23 cellular contexts compared by ENCODE assay signal in genomic region chr6:157699777-157700636, GRCh38.
"Had no signal": no experiment of that assay in that cellular context is flagged by ENCODE, and none has a peak within 500 bp of the region (broad histone marks: within the 10 kb centered on the region; RNA-seq: fewer than 3 reads in every experiment).

No MANE protein-coding gene starts in this region.

- DNase-seq: activated CD4-positive, alpha-beta T cell treated with anti-CD3 and anti-CD28 coated beads for 36 hours; activated CD4-positive, alpha-beta T cell treated with anti-CD3 and anti-CD28 coated beads, Interleukin-2, amount 50 U/mL, for 48 hours; activated naive CD4-positive, alpha-beta T cell treated with anti-CD3 and anti-CD28 coated beads, Interleukin-2, amount 10 ng/mL, durations not matched to agents 7 days and 5 days; activated naive CD8-positive, alpha-beta T cell treated with anti-CD3 and anti-CD28 coated beads, Interleukin-2, amount 50 U/mL, for 24 hours; activated T-cell treated with anti-CD3 and anti-CD28 coated beads for 4 hours; anterior cingulate cortex; brain microvascular endothelial cell; central memory CD4-positive, alpha-beta T cell; dorsolateral prefrontal cortex; heart left ventricle; naive thymus-derived CD4-positive, alpha-beta T cell; psoas muscle; right cardiac atrium; stimulated activated CD4-positive, alpha-beta T cell treated with anti-CD3 and anti-CD28 coated beads, Interleukin-15, amount 100 ng/mL, for 24 hours; stimulated activated CD4-positive, alpha-beta T cell treated with anti-CD3 and anti-CD28 coated beads, Interleukin-2, amount 100 ng/mL, for 48 hours; stomach; T-helper 2 cell had no signal

- H3K27ac Mint-ChIP-seq: activated CD4-positive, alpha-beta T cell treated with anti-CD3 and anti-CD28 coated beads for 36 hours; activated naive CD4-positive, alpha-beta T cell treated with anti-CD3 and anti-CD28 coated beads, Interleukin-2, amount 10 ng/mL, durations not matched to agents 7 days and 5 days; activated naive CD8-positive, alpha-beta T cell treated with anti-CD3 and anti-CD28 coated beads, Interleukin-2, amount 50 U/mL, for 24 hours; activated T-helper 2 cell treated with anti-CD3 and anti-CD28 coated beads, Interferon-gamma antibody, Interleukin-2, Interleukin-4, amounts not matched to agents 10 μg/mL and 5 μg/mL and 100 μg/mL, durations not matched to agents 14 hours and 24 hours and 36 hours; memory B cell; naive thymus-derived CD4-positive, alpha-beta T cell; neural progenitor cell; type B pancreatic cell had no signal

- H3K9ac ChIP-seq: neural progenitor cell had no signal

- ATAC-seq: activated CD4-positive, alpha-beta T cell treated with anti-CD3 and anti-CD28 coated beads for 36 hours; activated naive CD8-positive, alpha-beta T cell treated with anti-CD3 and anti-CD28 coated beads, Interleukin-2, amount 50 U/mL, for 24 hours; naive thymus-derived CD4-positive, alpha-beta T cell; psoas muscle; right cardiac atrium had no signal

- H3K4me3 ChIP-seq: dorsolateral prefrontal cortex, heart left ventricle, neural progenitor cell, psoas muscle, skin epidermis, stomach had no signal

- H3K27me3 Mint-ChIP-seq: activated CD4-positive, alpha-beta T cell treated with anti-CD3 and anti-CD28 coated beads for 36 hours; activated naive CD8-positive, alpha-beta T cell treated with anti-CD3 and anti-CD28 coated beads, Interleukin-2, amount 50 U/mL, for 24 hours; type B pancreatic cell had no signal

- H3K9me3 ChIP-seq: psoas muscle had no signal

- H3K4me3 Mint-ChIP-seq: activated CD4-positive, alpha-beta T cell treated with anti-CD3 and anti-CD28 coated beads for 36 hours; activated naive CD4-positive, alpha-beta T cell treated with anti-CD3 and anti-CD28 coated beads, Interleukin-2, amount 10 ng/mL, durations not matched to agents 7 days and 5 days; activated naive CD8-positive, alpha-beta T cell treated with anti-CD3 and anti-CD28 coated beads, Interleukin-2, amount 50 U/mL, for 24 hours; memory B cell; naive thymus-derived CD4-positive, alpha-beta T cell; neural progenitor cell; type B pancreatic cell had no signal

- H3K27me3 ChIP-seq: brain microvascular endothelial cell, dorsolateral prefrontal cortex, heart left ventricle, neural progenitor cell, stomach had no signal

- H3K36me3 Mint-ChIP-seq: activated naive CD4-positive, alpha-beta T cell treated with anti-CD3 and anti-CD28 coated beads, Interleukin-2, amount 10 ng/mL, durations not matched to agents 7 days and 5 days; neural progenitor cell; type B pancreatic cell had no signal

- H3K27ac ChIP-seq: brain microvascular endothelial cell, dorsolateral prefrontal cortex, heart left ventricle, neural progenitor cell, psoas muscle, skin epidermis, stomach, VCaP had no signal

- H3K4me1 Mint-ChIP-seq: activated CD4-positive, alpha-beta T cell treated with anti-CD3 and anti-CD28 coated beads for 36 hours; activated naive CD4-positive, alpha-beta T cell treated with anti-CD3 and anti-CD28 coated beads, Interleukin-2, amount 10 ng/mL, durations not matched to agents 7 days and 5 days; activated naive CD8-positive, alpha-beta T cell treated with anti-CD3 and anti-CD28 coated beads, Interleukin-2, amount 50 U/mL, for 24 hours; memory B cell; naive thymus-derived CD4-positive, alpha-beta T cell; neural progenitor cell had no signal

- H3K36me3 ChIP-seq: brain microvascular endothelial cell, heart left ventricle, neural progenitor cell, stomach had no signal

- H3K4me1 ChIP-seq: heart left ventricle, neural progenitor cell, psoas muscle, stomach had no signal
